In genomic region chr14:89646971-89647370, GRCh38 we compare ENCODE assay signal across 39 cellular contexts.
"Had no signal": no experiment of that assay in that cellular context is flagged by ENCODE, and none has a peak within 500 bp of the region (broad histone marks: within the 10 kb centered on the region; RNA-seq: fewer than 3 reads in every experiment).

No MANE protein-coding gene starts in this region.

- DNase-seq: activated effector memory CD4-positive, alpha-beta T cell treated with anti-CD3 and anti-CD28 coated beads, Interleukin-2, amount 50 U/mL, for 16 hours; activated effector memory CD4-positive, alpha-beta T cell treated with Interleukin-2 at 50 U/mL for 16 hours; activated gamma-delta T cell; activated gamma-delta T cell treated with Interleukin-2 at 50 U/mL for 16 hours; activated naive CD4-positive, alpha-beta T cell; activated naive CD4-positive, alpha-beta T cell treated with anti-CD3 and anti-CD28 coated beads for 36 hours; activated naive CD4-positive, alpha-beta T cell treated with anti-CD3 and anti-CD28 coated beads, Interleukin-2, amount 10 ng/mL, durations not matched to agents 7 days and 5 days; activated naive CD4-positive, alpha-beta T cell treated with anti-CD3 and anti-CD28 coated beads, Interleukin-2, amount 50 U/mL, for 16 hours; activated naive CD4-positive, alpha-beta T cell treated with Interleukin-2 at 50 U/mL for 16 hours; activated naive CD8-positive, alpha-beta T cell treated with anti-CD3 and anti-CD28 coated beads for 36 hours; activated naive CD8-positive, alpha-beta T cell treated with anti-CD3 and anti-CD28 coated beads, Interleukin-2, amount 10 ng/mL, durations not matched to agents 7 days and 5 days; activated naive CD8-positive, alpha-beta T cell treated with anti-CD3 and anti-CD28 coated beads, Interleukin-2, amount 50 U/mL, for 24 hours; activated T-cell treated with anti-CD3 and anti-CD28 coated beads, Interleukin-2, amount 50 U/mL, for 24 hours; activated T-cell treated with anti-CD3 and anti-CD28 coated beads, Interleukin-2, amount 50 U/mL, for 4 hours; activated T-cell treated with anti-CD3 and anti-CD28 coated beads, Interleukin-2, amount 50 U/mL, for 48 hours; activated T-cell treated with anti-CD3 and anti-CD28 coated beads, Interleukin-2, amount 50 U/mL, for 72 hours; adrenal gland; amniotic stem cell; amygdala; anterior cingulate cortex; aorta; body of pancreas; brain microvascular endothelial cell; caudate nucleus; central memory CD4-positive, alpha-beta T cell; cerebellar nuclear complex had no signal

- H3K36me3 ChIP-seq: adrenal gland, ascending aorta, brain microvascular endothelial cell, breast epithelium, cardiac muscle cell had no signal

- H3K9me3 Mint-ChIP-seq: activated naive CD4-positive, alpha-beta T cell treated with anti-CD3 and anti-CD28 coated beads for 36 hours; activated naive CD4-positive, alpha-beta T cell treated with anti-CD3 and anti-CD28 coated beads, Interleukin-2, amount 50 U/mL, for 24 hours; activated T-cell treated with anti-CD3 and anti-CD28 coated beads, Interleukin-2, amount 50 U/mL, for 4 hours; activated T-helper 17 cell treated with anti-CD3 and anti-CD28 coated beads, Interleukin-2, amount 50 U/mL, for 72 hours; brain; central memory CD8-positive, alpha-beta T cell had no signal

- H3K4me3 Mint-ChIP-seq: activated naive CD4-positive, alpha-beta T cell treated with anti-CD3 and anti-CD28 coated beads for 36 hours; activated naive CD4-positive, alpha-beta T cell treated with anti-CD3 and anti-CD28 coated beads, Interleukin-2, amount 10 ng/mL, durations not matched to agents 7 days and 5 days; activated naive CD4-positive, alpha-beta T cell treated with anti-CD3 and anti-CD28 coated beads, Interleukin-2, amount 50 U/mL, for 24 hours; activated naive CD8-positive, alpha-beta T cell; activated naive CD8-positive, alpha-beta T cell treated with anti-CD3 and anti-CD28 coated beads for 36 hours; activated naive CD8-positive, alpha-beta T cell treated with anti-CD3 and anti-CD28 coated beads, Interleukin-2, amount 10 ng/mL, durations not matched to agents 7 days and 5 days; activated naive CD8-positive, alpha-beta T cell treated with anti-CD3 and anti-CD28 coated beads, Interleukin-2, amount 50 U/mL, for 24 hours; activated T-cell treated with anti-CD3 and anti-CD28 coated beads, Interleukin-2, amount 50 U/mL, for 24 hours; activated T-cell treated with anti-CD3 and anti-CD28 coated beads, Interleukin-2, amount 50 U/mL, for 4 hours; activated T-cell treated with anti-CD3 and anti-CD28 coated beads, Interleukin-2, amount 50 U/mL, for 72 hours; activated T-helper 1 cell treated with anti-CD3 and anti-CD28 coated beads, Interleukin-12 subunit alpha, Interleukin-12 subunit beta, Interleukin-2, Interleukin-4 antibody, amounts not matched to agents 30 ng/mL and 10 ng/mL and 1 ng/mL, durations not matched to agents 14 hours and 24 hours and 36 hours; activated T-helper 17 cell treated with anti-CD3 and anti-CD28 coated beads, Interleukin-2, amount 50 U/mL, for 72 hours; brain; central memory CD8-positive, alpha-beta T cell had no signal

- H3K27me3 ChIP-seq: adrenal gland, ascending aorta, body of pancreas, brain microvascular endothelial cell, breast epithelium, cardiac muscle cell had no signal

- H3K4me1 ChIP-seq: adrenal gland, ascending aorta, breast epithelium had no signal

- H3K9me3 ChIP-seq: adrenal gland, ascending aorta, body of pancreas, breast epithelium had no signal

- H3K27me3 Mint-ChIP-seq: activated naive CD4-positive, alpha-beta T cell treated with anti-CD3 and anti-CD28 coated beads, Interleukin-2, amount 10 ng/mL, durations not matched to agents 7 days and 5 days; activated naive CD4-positive, alpha-beta T cell treated with anti-CD3 and anti-CD28 coated beads, Interleukin-2, amount 50 U/mL, for 24 hours; activated naive CD8-positive, alpha-beta T cell; activated naive CD8-positive, alpha-beta T cell treated with anti-CD3 and anti-CD28 coated beads for 36 hours; activated naive CD8-positive, alpha-beta T cell treated with anti-CD3 and anti-CD28 coated beads, Interleukin-2, amount 10 ng/mL, durations not matched to agents 7 days and 5 days; activated naive CD8-positive, alpha-beta T cell treated with anti-CD3 and anti-CD28 coated beads, Interleukin-2, amount 50 U/mL, for 24 hours; activated T-cell treated with anti-CD3 and anti-CD28 coated beads, Interleukin-2, amount 50 U/mL, for 24 hours; activated T-helper 17 cell treated with anti-CD3 and anti-CD28 coated beads, Interleukin-2, amount 50 U/mL, for 72 hours; brain; central memory CD8-positive, alpha-beta T cell had no signal

- ATAC-seq: activated naive CD4-positive, alpha-beta T cell treated with anti-CD3 and anti-CD28 coated beads, Interleukin-2, amount 50 U/mL, for 72 hours; activated naive CD8-positive, alpha-beta T cell treated with anti-CD3 and anti-CD28 coated beads, Interleukin-2, amount 50 U/mL, for 24 hours; activated T-cell treated with anti-CD3 and anti-CD28 coated beads, Interleukin-2, amount 50 U/mL, for 4 hours; activated T-cell treated with anti-CD3 and anti-CD28 coated beads, Interleukin-2, amount 50 U/mL, for 72 hours; activated T-helper 17 cell treated with anti-CD3 and anti-CD28 coated beads, Interleukin-2, amount 50 U/mL, for 72 hours; body of pancreas had no signal

- FAIRE-seq: astrocyte, bronchial epithelial cell had no signal

- H3K27ac Mint-ChIP-seq: activated naive CD4-positive, alpha-beta T cell treated with anti-CD3 and anti-CD28 coated beads for 36 hours; activated naive CD4-positive, alpha-beta T cell treated with anti-CD3 and anti-CD28 coated beads, Interleukin-2, amount 10 ng/mL, durations not matched to agents 7 days and 5 days; activated naive CD4-positive, alpha-beta T cell treated with anti-CD3 and anti-CD28 coated beads, Interleukin-2, amount 50 U/mL, for 24 hours; activated naive CD4-positive, alpha-beta T cell treated with anti-CD3 and anti-CD28 coated beads, Interleukin-2, amount 50 U/mL, for 72 hours; activated naive CD8-positive, alpha-beta T cell; activated naive CD8-positive, alpha-beta T cell treated with anti-CD3 and anti-CD28 coated beads for 36 hours; activated naive CD8-positive, alpha-beta T cell treated with anti-CD3 and anti-CD28 coated beads, Interleukin-2, amount 10 ng/mL, durations not matched to agents 7 days and 5 days; activated naive CD8-positive, alpha-beta T cell treated with anti-CD3 and anti-CD28 coated beads, Interleukin-2, amount 50 U/mL, for 24 hours; activated T-cell treated with anti-CD3 and anti-CD28 coated beads, Interleukin-2, amount 50 U/mL, for 24 hours; activated T-cell treated with anti-CD3 and anti-CD28 coated beads, Interleukin-2, amount 50 U/mL, for 72 hours; activated T-helper 1 cell treated with anti-CD3 and anti-CD28 coated beads, Interleukin-12 subunit alpha, Interleukin-12 subunit beta, Interleukin-2, Interleukin-4 antibody, amounts not matched to agents 30 ng/mL and 10 ng/mL and 1 ng/mL, durations not matched to agents 14 hours and 24 hours and 36 hours; activated T-helper 17 cell treated with anti-CD3 and anti-CD28 coated beads, Interleukin-2, amount 50 U/mL, for 72 hours; activated T-helper 2 cell treated with anti-CD3 and anti-CD28 coated beads, Interferon-gamma antibody, Interleukin-2, Interleukin-4, amounts not matched to agents 10 μg/mL and 5 μg/mL and 100 μg/mL, durations not matched to agents 14 hours and 24 hours and 36 hours; brain had no signal

- H3K27ac ChIP-seq: adrenal gland, ascending aorta, body of pancreas, brain microvascular endothelial cell, breast epithelium, cardiac muscle cell had no signal

- H3K4me3 ChIP-seq: adrenal gland, ascending aorta, body of pancreas, breast epithelium, cardiac muscle cell had no signal

- H3K36me3 Mint-ChIP-seq: activated naive CD8-positive, alpha-beta T cell; brain had no signal
